In genomic region chr6:127938701-127939100, GRCh38 we compare ENCODE assay signal across 11 cellular contexts. TPM values are rescaled to one million over a fixed set of nuclear protein-coding genes. Genes with fewer than 3 reads are reported as not detected.
DNase-seq lines count a peak whose midpoint lies in the region; ATAC-seq and TF ChIP-seq lines count a peak whose summit lies in the region.
"Had no signal": no experiment of that assay in that cellular context is flagged by ENCODE, and none has a peak within 500 bp of the region (broad histone marks: within the 10 kb centered on the region; RNA-seq: fewer than 3 reads in every experiment).

No MANE protein-coding gene starts in this region.

- H3K9ac ChIP-seq in BLaER1 treated with 17β-estradiol and CSF1 and Interleukin-3, amounts not matched to agents 10 nM and 100 nM: peak overlapping the region in 1 of 11 experiments; percentile 2; a peak in 1 of 22 replicates
- H3K9ac ChIP-seq: neural progenitor cell had no signal

- peak overlapping the region; percentile 10 for H3K4me3 Mint-ChIP-seq in activated CD8-positive, alpha-beta T cell treated with anti-CD3 and anti-CD28 coated beads, Interleukin-2, amount 10 ng/mL, durations not matched to agents 7 days and 5 days
- H3K4me3 Mint-ChIP-seq: neural progenitor cell had no signal

- peaks cover 54% of the 10 kb centered on the region for H3K4me1 Mint-ChIP-seq in activated CD8-positive, alpha-beta T cell treated with anti-CD3 and anti-CD28 coated beads, Interleukin-2, amount 10 ng/mL, durations not matched to agents 7 days and 5 days (ENCODE audit: low read depth)

- peaks cover 0 to 29% (median 7%) of the 10 kb centered on the region in 10 experiments; a peak in 9 of 20 replicates for H3K4me1 ChIP-seq in BLaER1 treated with 17β-estradiol and CSF1 and Interleukin-3, amounts not matched to agents 10 nM and 100 nM
- peaks cover 17% of the 10 kb centered on the region for H3K4me1 ChIP-seq in foreskin keratinocyte
- H3K4me1 ChIP-seq: neural progenitor cell had no signal

- no peaks in the 10 kb centered on the region for H3K36me3 ChIP-seq in BLaER1 treated with 17β-estradiol and CSF1 and Interleukin-3, amounts not matched to agents 10 nM and 100 nM
- H3K36me3 ChIP-seq in H7 (replicated peaks; ENCODE audit: control insufficient read depth, insufficient read depth, low read length): no peaks in the 10 kb centered on the region
- H3K36me3 ChIP-seq: neural progenitor cell had no signal

- peaks cover 0 to 6% (median 0%) of the 10 kb centered on the region in 11 experiments; a peak in 5 of 22 replicates for H3K9me3 ChIP-seq in BLaER1 treated with 17β-estradiol and CSF1 and Interleukin-3, amounts not matched to agents 10 nM and 100 nM (replicated peaks in 1 of 11)

- H3K27me3 Mint-ChIP-seq in activated CD8-positive, alpha-beta T cell treated with anti-CD3 and anti-CD28 coated beads, Interleukin-2, amount 10 ng/mL, durations not matched to agents 7 days and 5 days (ENCODE audit: low read depth): no peaks in the 10 kb centered on the region

- CTCF ChIA-PET in activated CD8-positive, alpha-beta T cell treated with anti-CD3 and anti-CD28 coated beads, Interleukin-2, amount 10 ng/mL, durations not matched to agents 7 days and 5 days (lab: Charles Lee): interaction anchor here (1.3 to 5.2 kb wide), 2 partner anchors 12 to 40 kb away, joined by 4 to 38 read pairs; no protein-coding TSS in a partner anchor

- peaks cover 34% of the 10 kb centered on the region for H3K36me3 Mint-ChIP-seq in activated CD8-positive, alpha-beta T cell treated with anti-CD3 and anti-CD28 coated beads, Interleukin-2, amount 10 ng/mL, durations not matched to agents 7 days and 5 days (ENCODE audit: low read depth)
- H3K36me3 Mint-ChIP-seq: neural progenitor cell had no signal

- peaks cover 3% of the 10 kb centered on the region for H3K9me3 Mint-ChIP-seq in activated CD8-positive, alpha-beta T cell treated with anti-CD3 and anti-CD28 coated beads, Interleukin-2, amount 10 ng/mL, durations not matched to agents 7 days and 5 days (ENCODE audit: insufficient read depth)
- H3K9me3 Mint-ChIP-seq: neural progenitor cell had no signal

- no peak for DNase-seq in activated CD8-positive, alpha-beta T cell treated with anti-CD3 and anti-CD28 coated beads, Interleukin-2, amount 10 ng/mL, durations not matched to agents 7 days and 5 days
- DNase-seq in foreskin keratinocyte (peak in 1 of 2 donors; percentile 56), H7 (no peak)
- no peak for DNase-seq in NK-92 treated with Interleukin-12 subunit alpha and Interleukin-12 subunit beta, amount 100 ng/mL, for 24 hours (lab: John Stamatoyannopoulos, UW)
- DNase-seq: effector memory CD4-positive, alpha-beta T cell; NCI-H2029 treated with DMSO at 0.1 percent for 48 hours had no signal

- no peaks in the 10 kb centered on the region for H3K27me3 ChIP-seq in BLaER1 treated with 17β-estradiol and CSF1 and Interleukin-3, amounts not matched to agents 10 nM and 100 nM
- H3K27me3 ChIP-seq in foreskin keratinocyte (no peaks in the 10 kb centered on the region), H7 (ENCODE audit: control insufficient read depth, insufficient read depth, low read length) (no peaks in the 10 kb centered on the region)
- H3K27me3 ChIP-seq: neural progenitor cell had no signal

- peak overlapping the region in 7 of 11 experiments; percentile 12 to 71 (median 40); a peak in 9 of 22 replicates for H3K27ac ChIP-seq in BLaER1 treated with 17β-estradiol and CSF1 and Interleukin-3, amounts not matched to agents 10 nM and 100 nM
- H3K27ac ChIP-seq in foreskin keratinocyte: peak overlapping the region; percentile 32
- H3K27ac ChIP-seq: neural progenitor cell had no signal

- ATAC-seq in HG03342 (IDR thresholded peaks at IDR 0.05; ENCODE audit: unreplicated experiment): peak; percentile 45
- no peak for ATAC-seq in activated CD8-positive, alpha-beta T cell treated with anti-CD3 and anti-CD28 coated beads, Interleukin-2, amount 10 ng/mL, durations not matched to agents 7 days and 5 days
- ATAC-seq in foreskin keratinocyte: peak; percentile 73
- ATAC-seq in HG03571 (IDR thresholded peaks at IDR 0.05; ENCODE audit: unreplicated experiment): no peak
- no peak for ATAC-seq in HG03196 (IDR thresholded peaks at IDR 0.05; ENCODE audit: unreplicated experiment)

- TF ChIP-seq CTCF in foreskin keratinocyte (conservative IDR thresholded peaks at IDR 0.05): no peak

- H3K27ac Mint-ChIP-seq in activated CD8-positive, alpha-beta T cell treated with anti-CD3 and anti-CD28 coated beads, Interleukin-2, amount 10 ng/mL, durations not matched to agents 7 days and 5 days: peak overlapping the region; percentile 65
- H3K27ac Mint-ChIP-seq: neural progenitor cell had no signal

- H4K20me1 ChIP-seq in BLaER1 treated with 17β-estradiol and CSF1 and Interleukin-3, amounts not matched to agents 10 nM and 100 nM: no peaks in the 10 kb centered on the region

- no peak overlapping the region for H3K4me3 ChIP-seq in BLaER1 treated with 17β-estradiol and CSF1 and Interleukin-3, amounts not matched to agents 10 nM and 100 nM
- no peak overlapping the region for H3K4me3 ChIP-seq in H7 (ENCODE audit: insufficient read depth, low read depth, low read length)
- H3K4me3 ChIP-seq: neural progenitor cell had no signal

- POLR2A ChIA-PET in activated CD8-positive, alpha-beta T cell treated with anti-CD3 and anti-CD28 coated beads, Interleukin-2, amount 10 ng/mL, durations not matched to agents 7 days and 5 days (lab: Charles Lee): interaction anchor here (1.4 kb wide), 1 partner anchor 29 kb away, joined by 6 read pairs; no protein-coding TSS in a partner anchor

- peak overlapping the region in 4 of 11 experiments; percentile 32 to 60 (median 50); a peak in 6 of 22 replicates for H3K4me2 ChIP-seq in BLaER1 treated with 17β-estradiol and CSF1 and Interleukin-3, amounts not matched to agents 10 nM and 100 nM
- H3K4me2 ChIP-seq: neural progenitor cell had no signal

RNA-seq across cellular contexts. Expression of gene THEMIS, which starts 37.8 kb away (rescaled TPM):
- 100 to 1,000 TPM; 142 to 144 TPM for total RNA-seq in activated CD8-positive, alpha-beta T cell treated with anti-CD3 and anti-CD28 coated beads, Interleukin-2, amount 10 ng/mL, durations not matched to agents 7 days and 5 days
- total RNA-seq in foreskin keratinocyte: not detected in 2 replicates
- polyA plus RNA-seq in foreskin keratinocyte: not detected in 2 replicates
- total RNA-seq in H7 (2014; rRNA removed; shearing (Covaris generic)): not detected in 2 replicates

Comparison
In these comparisons a context has a peak if more than half of its experiments do, and no peak if none do; other contexts are left out.
1. ATAC-seq: peak in HG03342 (single experiment) and foreskin keratinocyte (single experiment); none in activated CD8-positive, alpha-beta T cell treated with anti-CD3 and anti-CD28 coated beads, Interleukin-2, amount 10 ng/mL, durations not matched to agents 7 days and 5 days (single experiment), HG03571 (single experiment) and HG03196 (single experiment).
2. RNA of gene THEMIS, which starts 37.8 kb away (total RNA-seq): 142 to 144 TPM in activated CD8-positive, alpha-beta T cell treated with anti-CD3 and anti-CD28 coated beads, Interleukin-2, amount 10 ng/mL, durations not matched to agents 7 days and 5 days; not detected in foreskin keratinocyte and not detected in H7; every median in the first group is over 100 times any median in the second.